Comparison of ENCODE assay signal across 8 cellular contexts in the genomic region with DNA sequence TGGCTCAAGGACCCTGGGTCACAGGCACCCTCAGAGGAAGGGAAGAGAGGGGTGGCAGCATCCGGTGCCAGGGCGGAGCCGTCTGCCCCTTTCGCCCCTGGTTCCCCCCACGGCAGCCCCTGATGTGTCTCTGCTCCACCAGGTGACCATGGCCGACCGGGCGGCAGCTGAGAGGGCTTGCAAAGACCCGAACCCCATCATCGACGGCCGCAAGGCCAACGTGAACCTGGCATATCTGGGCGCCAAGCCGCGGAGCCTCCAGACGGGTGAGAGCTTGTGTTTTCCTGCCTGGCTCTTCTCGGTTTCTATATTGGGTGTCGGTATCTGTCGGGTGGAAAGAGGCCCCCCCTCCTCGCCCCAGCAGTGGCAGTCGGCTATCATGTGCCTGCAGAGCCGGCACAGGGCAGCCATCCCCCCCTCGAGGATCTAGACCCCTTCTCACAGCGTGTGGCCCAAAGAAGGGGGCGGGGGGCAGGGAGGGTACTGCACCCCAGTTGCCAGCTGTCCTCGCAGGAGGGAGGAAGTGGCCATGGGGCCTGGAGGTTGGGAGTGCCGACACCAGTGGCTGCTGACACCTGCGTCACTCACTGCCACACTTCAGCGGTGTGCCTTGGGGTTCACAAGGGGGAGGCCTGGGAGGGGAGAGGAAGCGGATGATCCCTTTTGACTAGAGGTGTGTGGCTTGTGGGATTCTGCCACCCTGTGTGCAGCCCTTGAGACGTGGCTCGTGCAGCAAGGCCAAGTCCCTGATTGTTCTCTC. TPM values are rescaled to one million over a fixed set of nuclear protein-coding genes. Genes with fewer than 3 reads are reported as not detected.
DNase-seq lines count a peak whose midpoint lies in the region; ATAC-seq and TF ChIP-seq lines count a peak whose summit lies in the region.

No MANE protein-coding gene starts in this region.

- H3K4me3 ChIP-seq in GM08714 (ENCODE audit: low read length) (peak overlapping the region; percentile 71), Karpas-422 (ENCODE audit: low read length) (peak overlapping the region; percentile 99), osteoblast (ENCODE audit: insufficient read depth, low read length) (no peak overlapping the region)

- peak overlapping the region; percentile 40 for H3K27ac Mint-ChIP-seq in type B pancreatic cell

- H3K9ac ChIP-seq in Karpas-422 (ENCODE audit: low read length): peak overlapping the region; percentile 99

- no peaks in the 10 kb centered on the region for H3K9me2 ChIP-seq in Karpas-422 (replicated peaks; ENCODE audit: insufficient read depth, low read length)

- H3K9me3 Mint-ChIP-seq in type B pancreatic cell: no peaks in the 10 kb centered on the region

- peak; percentile 81 for DNase-seq in Karpas-422
- peak; percentile 66 for DNase-seq in activated CD8-positive, alpha-beta memory T cell treated with anti-CD3 and anti-CD28 coated beads, Interleukin-2, amount 50 U/mL, for 4 hours
- DNase-seq in osteoblast (ENCODE audit: insufficient read length, low spot score, missing footprints): peak; percentile 88
- no peak for DNase-seq in type B pancreatic cell (ENCODE audit: extremely low spot score, unreplicated experiment)
- DNase-seq in COR-L47 (lab: John Stamatoyannopoulos, UW): no peak

- ATAC-seq in esophagus mucosa (peak; percentile 22), HG02571 (IDR thresholded peaks at IDR 0.05; ENCODE audit: unreplicated experiment) (no peak)

- H3K4me2 ChIP-seq in Karpas-422 (ENCODE audit: low read depth, low read length, poor library complexity, severe bottlenecking) (peak overlapping the region; percentile 95), osteoblast (ENCODE audit: insufficient read depth, low read length) (peak overlapping the region; percentile 72)

- H3K27me3 Mint-ChIP-seq in type B pancreatic cell: no peaks in the 10 kb centered on the region

- H3K4me1 Mint-ChIP-seq in type B pancreatic cell (ENCODE audit: unreplicated experiment): peaks cover 30% of the 10 kb centered on the region

- H3K9me3 ChIP-seq in Karpas-422 (ENCODE audit: low read length) (no peaks in the 10 kb centered on the region), osteoblast (ENCODE audit: low read depth, low read length) (no peaks in the 10 kb centered on the region)

- peaks cover 52% of the 10 kb centered on the region for H3K36me3 ChIP-seq in Karpas-422 (ENCODE audit: insufficient read depth, low read length)
- no peaks in the 10 kb centered on the region for H3K36me3 ChIP-seq in osteoblast (ENCODE audit: insufficient read depth, low read length)

- peak overlapping the region; percentile 98 for H3K27ac ChIP-seq in Karpas-422 (ENCODE audit: low read length)
- no peak overlapping the region for H3K27ac ChIP-seq in osteoblast (ENCODE audit: low read depth, low read length)

- peaks cover 80% of the 10 kb centered on the region for H3K4me1 ChIP-seq in Karpas-422 (ENCODE audit: low read length)
- H3K4me1 ChIP-seq in osteoblast (ENCODE audit: insufficient read depth, low read length): no peaks in the 10 kb centered on the region

- peaks cover 6% of the 10 kb centered on the region for H3K36me3 Mint-ChIP-seq in type B pancreatic cell

- peaks cover 59% of the 10 kb centered on the region for H4K20me1 ChIP-seq in Karpas-422 (ENCODE audit: insufficient read depth, low read depth, low read length)
- peaks cover 3% of the 10 kb centered on the region for H4K20me1 ChIP-seq in osteoblast (ENCODE audit: insufficient read depth, low read length)

- H3K79me2 ChIP-seq in Karpas-422 (ENCODE audit: low read length) (peaks cover 54% of the 10 kb centered on the region), osteoblast (ENCODE audit: insufficient read depth, low read length) (no peaks in the 10 kb centered on the region)

- H3K27me3 ChIP-seq in Karpas-422 (ENCODE audit: low read length) (no peaks in the 10 kb centered on the region), osteoblast (ENCODE audit: insufficient read depth, low read length) (no peaks in the 10 kb centered on the region)

- TF ChIP-seq CTCF in osteoblast (IDR thresholded peaks at IDR 0.05; ENCODE audit: extremely low read depth, low read depth, low read length) (no peak), type B pancreatic cell (conservative IDR thresholded peaks at IDR 0.05) (no peak)

- H2AFZ ChIP-seq in Karpas-422 (ENCODE audit: low read length): no peak overlapping the region
- no peak overlapping the region for H2AFZ ChIP-seq in osteoblast (ENCODE audit: low read length)

- H3K4me3 Mint-ChIP-seq in type B pancreatic cell: peak overlapping the region; percentile 89

RNA-seq across cellular contexts. Expression of a gene that starts 1.5 kb away (rescaled TPM):
- total RNA-seq in Karpas-422 (2014; rRNA removed; shearing (Covaris generic); ENCODE audit: low replicate concordance): 261 and 436 TPM in 2 replicates
- 12.3 TPM for total RNA-seq in esophagus mucosa
- 2.1 and 2.9 TPM in 2 replicates for total RNA-seq in osteoblast
- 15.2 and 26.5 TPM in 2 replicates for total RNA-seq in type B pancreatic cell (ENCODE audit: low replicate concordance)

RNA-seq across cellular contexts. Expression of a gene that starts 41.6 kb away (rescaled TPM):
- total RNA-seq in Karpas-422 (2014; rRNA removed; shearing (Covaris generic); ENCODE audit: low replicate concordance): 19.0 and 59.6 TPM in 2 replicates
- total RNA-seq in esophagus mucosa (22.8 TPM), osteoblast (22.7 and 24.6 TPM in 2 replicates), type B pancreatic cell (ENCODE audit: low replicate concordance) (38.2 and 46.5 TPM in 2 replicates)

Comparison
In these comparisons a context has a peak if more than half of its experiments do, and no peak if none do; other contexts are left out.
1. DNase-seq: peak in Karpas-422 (single experiment), activated CD8-positive, alpha-beta memory T cell treated with anti-CD3 and anti-CD28 coated beads, Interleukin-2, amount 50 U/mL, for 4 hours (single experiment) and osteoblast (single experiment); none in type B pancreatic cell (single experiment) and COR-L47 (single experiment).